1 cellular context compared by ENCODE assay signal in the genomic region with DNA sequence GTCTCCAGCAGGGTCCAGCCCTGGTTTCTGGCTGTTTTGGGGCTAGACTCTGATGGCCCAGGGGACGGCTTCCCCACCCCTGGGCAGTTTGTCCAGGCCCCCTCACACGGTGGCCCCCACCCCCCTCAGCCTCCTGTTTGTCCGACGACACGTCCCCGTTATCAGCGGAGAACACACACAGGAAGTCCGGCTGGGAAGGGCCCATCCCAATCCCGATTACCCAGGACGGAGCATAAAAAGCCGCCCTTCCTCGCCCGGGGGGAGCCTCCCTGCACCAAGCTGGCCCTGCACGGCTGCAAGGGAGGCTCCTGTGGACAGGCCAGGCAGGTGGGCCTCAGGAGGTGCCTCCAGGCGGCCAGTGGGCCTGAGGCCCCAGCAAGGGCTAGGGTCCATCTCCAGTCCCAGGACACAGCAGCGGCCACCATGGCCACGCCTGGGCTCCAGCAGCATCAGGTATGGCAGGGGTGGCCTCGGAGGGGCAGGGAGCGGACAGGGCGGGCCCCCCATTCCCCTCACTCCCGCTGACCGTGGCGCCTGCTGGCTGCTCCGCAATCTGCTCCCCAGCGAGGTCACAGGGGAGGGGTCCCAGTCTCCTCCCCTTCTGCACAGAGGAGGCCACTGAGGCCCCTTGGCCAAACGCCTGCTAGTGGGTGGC.
TF ChIP-seq lines count a peak whose summit lies in the region.

TSS of gene EGFL7 (plus strand) at position 261 of the 655 bp plus-strand sequence. CDS start 5,367 bp downstream, outside the sequence.

TF ChIP-seq in K562, 482 proteins besides CTCF, POLR2A, EP300 and RAD21 (continued from another document and continues in another):
- TF ChIP-seq YY1 (IDR thresholded peaks at IDR 0.05; ENCODE audit: borderline replicate concordance in 1 of 3, control insufficient read depth in 1 of 3, extremely low read depth in 1 of 3, insufficient read depth in 3 of 3, insufficient read length in 1 of 3, insufficient replicate concordance in 2 of 3, low read depth in 1 of 3, low read length in 2 of 3) = peak in 2 of 3 experiments; percentile 15 to 52
- TF ChIP-seq, protein P1, sequence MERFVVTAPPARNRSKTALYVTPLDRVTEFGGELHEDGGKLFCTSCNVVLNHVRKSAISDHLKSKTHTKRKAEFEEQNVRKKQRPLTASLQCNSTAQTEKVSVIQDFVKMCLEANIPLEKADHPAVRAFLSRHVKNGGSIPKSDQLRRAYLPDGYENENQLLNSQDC (CRISPR knock-in tag; IDR thresholded peaks at IDR 0.05) = no peak
- TF ChIP-seq TARDBP (IDR thresholded peaks at IDR 0.05) = peak; percentile 86
- TF ChIP-seq NBN (IDR thresholded peaks at IDR 0.05; ENCODE audit: low read depth) = peak; percentile 63; the same call in 1 of the 2 replicates
- TF ChIP-seq, protein P2, sequence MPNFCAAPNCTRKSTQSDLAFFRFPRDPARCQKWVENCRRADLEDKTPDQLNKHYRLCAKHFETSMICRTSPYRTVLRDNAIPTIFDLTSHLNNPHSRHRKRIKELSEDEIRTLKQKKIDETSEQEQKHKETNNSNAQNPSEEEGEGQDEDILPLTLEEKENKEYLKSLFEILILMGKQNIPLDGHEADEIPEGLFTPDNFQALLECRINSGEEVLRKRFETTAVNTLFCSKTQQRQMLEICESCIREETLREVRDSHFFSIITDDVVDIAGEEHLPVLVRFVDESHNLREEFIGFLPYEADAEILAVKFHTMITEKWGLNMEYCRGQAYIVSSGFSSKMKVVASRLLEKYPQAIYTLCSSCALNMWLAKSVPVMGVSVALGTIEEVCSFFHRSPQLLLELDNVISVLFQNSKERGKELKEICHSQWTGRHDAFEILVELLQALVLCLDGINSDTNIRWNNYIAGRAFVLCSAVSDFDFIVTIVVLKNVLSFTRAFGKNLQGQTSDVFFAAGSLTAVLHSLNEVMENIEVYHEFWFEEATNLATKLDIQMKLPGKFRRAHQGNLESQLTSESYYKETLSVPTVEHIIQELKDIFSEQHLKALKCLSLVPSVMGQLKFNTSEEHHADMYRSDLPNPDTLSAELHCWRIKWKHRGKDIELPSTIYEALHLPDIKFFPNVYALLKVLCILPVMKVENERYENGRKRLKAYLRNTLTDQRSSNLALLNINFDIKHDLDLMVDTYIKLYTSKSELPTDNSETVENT (CRISPR knock-in tag; IDR thresholded peaks at IDR 0.05) = no peak; the same call in none of the 2 replicates
- TF ChIP-seq EGR1 (conservative IDR thresholded peaks at IDR 0.05) = peak; percentile 36
- TF ChIP-seq, protein P3, sequence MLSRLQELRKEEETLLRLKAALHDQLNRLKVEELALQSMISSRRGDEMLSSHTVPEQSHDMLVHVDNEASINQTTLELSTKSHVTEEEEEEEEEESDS (CRISPR knock-in tag; IDR thresholded peaks at IDR 0.05) = no peak
- TF ChIP-seq PHF21A (IDR thresholded peaks at IDR 0.05; ENCODE audit: borderline replicate concordance, low read depth) = peak; percentile 63; the same call in 1 of the 2 replicates
- peak; percentile 68 for TF ChIP-seq L3MBTL2 (IDR thresholded peaks at IDR 0.05)
- TF ChIP-seq RBM17 (IDR thresholded peaks at IDR 0.05; ENCODE audit: borderline replicate concordance, low read depth, low read length) = no peak
- peak; percentile 49; the same call in 1 of the 2 replicates for TF ChIP-seq PHB2 (IDR thresholded peaks at IDR 0.05; ENCODE audit: low read depth)
- TF ChIP-seq BRD4 (IDR thresholded peaks at IDR 0.05) = 0 out of 2 replicates have a peak, but pooled peaks have one; percentile 42
- TF ChIP-seq JUNB (CRISPR knock-in tag; conservative IDR thresholded peaks at IDR 0.05) = 0 out of 2 replicates have a peak, but pooled peaks have one; percentile 1
- TF ChIP-seq ZBTB7A (IDR thresholded peaks at IDR 0.05; ENCODE audit: borderline replicate concordance, control insufficient read depth, low read depth, low read length) = peak; percentile 80
- TF ChIP-seq HMG20B (CRISPR knock-in tag; IDR thresholded peaks at IDR 0.05) = no peak
- no peak for TF ChIP-seq POLR3A (IDR thresholded peaks at IDR 0.05; ENCODE audit: borderline replicate concordance, extremely low read depth, insufficient read depth, insufficient read length)
- TF ChIP-seq FOXK2 (conservative IDR thresholded peaks at IDR 0.05 in 1 of 2, IDR thresholded peaks at IDR 0.05 in 1 of 2; ENCODE audit: low read depth in 2 of 2) = 0 out of 4 replicates have a peak, but pooled peaks of 1 of the 2 experiments have one; percentile 17
- TF ChIP-seq MYNN (IDR thresholded peaks at IDR 0.05) = peak; percentile 76
- TF ChIP-seq MYNN (CRISPR knock-in tag; IDR thresholded peaks at IDR 0.05) = no peak
- 0 out of 2 replicates have a peak, but pooled peaks have one; percentile 49 for TF ChIP-seq SRSF1 (IDR thresholded peaks at IDR 0.05; ENCODE audit: low read depth, low read length)
- peak; percentile 74; the same call in 1 of the 2 replicates for TF ChIP-seq KLF16 (IDR thresholded peaks at IDR 0.05)
- peak; percentile 14 to 63; a peak in 1 of 4 replicates for TF ChIP-seq KDM1A (IDR thresholded peaks at IDR 0.05)
- TF ChIP-seq CBFA2T2 (conservative IDR thresholded peaks at IDR 0.05) = peak; percentile 88
- TF ChIP-seq, protein P4, sequence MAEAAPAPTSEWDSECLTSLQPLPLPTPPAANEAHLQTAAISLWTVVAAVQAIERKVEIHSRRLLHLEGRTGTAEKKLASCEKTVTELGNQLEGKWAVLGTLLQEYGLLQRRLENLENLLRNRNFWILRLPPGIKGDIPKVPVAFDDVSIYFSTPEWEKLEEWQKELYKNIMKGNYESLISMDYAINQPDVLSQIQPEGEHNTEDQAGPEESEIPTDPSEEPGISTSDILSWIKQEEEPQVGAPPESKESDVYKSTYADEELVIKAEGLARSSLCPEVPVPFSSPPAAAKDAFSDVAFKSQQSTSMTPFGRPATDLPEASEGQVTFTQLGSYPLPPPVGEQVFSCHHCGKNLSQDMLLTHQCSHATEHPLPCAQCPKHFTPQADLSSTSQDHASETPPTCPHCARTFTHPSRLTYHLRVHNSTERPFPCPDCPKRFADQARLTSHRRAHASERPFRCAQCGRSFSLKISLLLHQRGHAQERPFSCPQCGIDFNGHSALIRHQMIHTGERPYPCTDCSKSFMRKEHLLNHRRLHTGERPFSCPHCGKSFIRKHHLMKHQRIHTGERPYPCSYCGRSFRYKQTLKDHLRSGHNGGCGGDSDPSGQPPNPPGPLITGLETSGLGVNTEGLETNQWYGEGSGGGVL (CRISPR knock-in tag; IDR thresholded peaks at IDR 0.05) = no peak
- no peak for TF ChIP-seq RBBP5 (IDR thresholded peaks at IDR 0.05; ENCODE audit: borderline replicate concordance, insufficient read depth, low read length, poor library complexity, severe bottlenecking)
- TF ChIP-seq TEAD4 (IDR thresholded peaks at IDR 0.05; ENCODE audit: low read length) = peak; percentile 78
- TF ChIP-seq TEAD4 (CRISPR knock-in tag; IDR thresholded peaks at IDR 0.05; ENCODE audit: borderline replicate concordance) = no peak
- TF ChIP-seq SPI1 (IDR thresholded peaks at IDR 0.05; ENCODE audit: borderline replicate concordance, low read depth, low read length) = peak; percentile 38; the same call in 1 of the 2 replicates
- peak; percentile 68; the same call in 1 of the 2 replicates for TF ChIP-seq ARID4B (CRISPR knock-in tag; IDR thresholded peaks at IDR 0.05)
- no peak for TF ChIP-seq USF2 (CRISPR knock-in tag; IDR thresholded peaks at IDR 0.05)
- 0 out of 2 replicates have a peak, but pooled peaks have one; percentile 35 for TF ChIP-seq ZHX1 (conservative IDR thresholded peaks at IDR 0.05; ENCODE audit: low read length)
- no peak for TF ChIP-seq GTF3C2 (IDR thresholded peaks at IDR 0.05; ENCODE audit: borderline replicate concordance, extremely low read depth, insufficient read length)
- no peak for TF ChIP-seq ZSCAN29 (IDR thresholded peaks at IDR 0.05)
- TF ChIP-seq FOSL1 (tag; conservative IDR thresholded peaks at IDR 0.05) = 0 out of 2 replicates have a peak, but pooled peaks have one; percentile 13
- TF ChIP-seq FIP1L1 (IDR thresholded peaks at IDR 0.05; ENCODE audit: low read depth, low read length, poor library complexity, severe bottlenecking) = peak; percentile 90
- TF ChIP-seq ZNF583 (CRISPR knock-in tag; IDR thresholded peaks at IDR 0.05) = no peak
- no peak for TF ChIP-seq HEY1 (CRISPR knock-in tag; IDR thresholded peaks at IDR 0.05; ENCODE audit: borderline replicate concordance)
- TF ChIP-seq STAT5A (IDR thresholded peaks at IDR 0.05; ENCODE audit: borderline replicate concordance, low read length) = peak; percentile 58
- no peak for TF ChIP-seq NR2C2 (CRISPR knock-in tag; IDR thresholded peaks at IDR 0.05)
- TF ChIP-seq NR2C2 (tag; IDR thresholded peaks at IDR 0.05) = peak; percentile 70
- TF ChIP-seq SMAD4 (CRISPR knock-in tag; conservative IDR thresholded peaks at IDR 0.05) = peak; percentile 84
- peak; percentile 32; the same call in 1 of the 2 replicates for TF ChIP-seq EP400 (IDR thresholded peaks at IDR 0.05)
- peak; percentile 68; the same call in 1 of the 2 replicates for TF ChIP-seq GATAD2B (IDR thresholded peaks at IDR 0.05; ENCODE audit: borderline replicate concordance)
